In the genomic region with DNA sequence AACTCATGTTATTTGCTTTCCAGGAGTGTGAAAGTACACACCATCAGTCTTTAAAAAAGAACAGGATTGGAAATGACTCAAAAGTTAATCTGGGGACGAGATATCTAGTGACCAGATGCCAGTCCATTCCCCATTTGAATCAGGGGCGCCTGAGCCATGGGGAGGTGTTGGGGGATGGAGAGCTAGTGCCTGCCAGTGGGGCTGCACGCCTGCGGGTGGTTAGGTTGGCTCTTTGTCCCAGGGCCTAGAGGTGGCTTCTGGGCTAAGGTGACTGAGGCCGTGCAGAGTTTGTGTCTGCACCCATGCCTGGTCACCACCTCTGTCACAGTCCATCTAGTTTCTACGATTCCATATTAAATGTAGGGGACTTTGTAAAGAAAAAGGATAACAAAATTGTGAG, we compare ENCODE assay signal across 21 cellular contexts.
"Had no signal": no experiment of that assay in that cellular context is flagged by ENCODE, and none has a peak within 500 bp of the region (broad histone marks: within the 10 kb centered on the region; RNA-seq: fewer than 3 reads in every experiment).

No MANE protein-coding gene starts in this region.

- H2AFZ ChIP-seq: hepatocyte, neural progenitor cell, parathyroid adenoma had no signal

- H3K27me3 ChIP-seq: hepatocyte, left lung, neural progenitor cell, transverse colon had no signal

- H3K27ac Mint-ChIP-seq: memory B cell; mesothelial cell of epicardium; natural killer cell; neural progenitor cell; stimulated activated memory B cell treated with anti-CD40 and anti-IgM and Interleukin-4, amounts not matched to agents 10 μg/mL and 1 μg/mL and 100 μg/mL, for 72 hours; stimulated activated naive CD8-positive, alpha-beta T cell treated with anti-CD3 and anti-CD28 coated beads, Interleukin-15, Interleukin-2, amounts not matched to agents 100 ng/mL and 50 ng/mL, for 24 hours had no signal

- H3K9ac ChIP-seq: neural progenitor cell, parathyroid adenoma had no signal

- H3K4me3 Mint-ChIP-seq: memory B cell; mesothelial cell of epicardium; natural killer cell; neural progenitor cell; stimulated activated memory B cell treated with anti-CD40 and anti-IgM and Interleukin-4, amounts not matched to agents 10 μg/mL and 1 μg/mL and 100 μg/mL, for 72 hours; stimulated activated naive CD8-positive, alpha-beta T cell treated with anti-CD3 and anti-CD28 coated beads, Interleukin-15, Interleukin-2, amounts not matched to agents 100 ng/mL and 50 ng/mL, for 24 hours had no signal

- H3K27ac ChIP-seq: hepatocyte, left lung, lower lobe of right lung, neural progenitor cell, parathyroid adenoma, psoas muscle, thoracic aorta, transverse colon had no signal

- H3K4me1 ChIP-seq: left lung, neural progenitor cell, parathyroid adenoma, transverse colon had no signal

- H3K4me2 ChIP-seq: hepatocyte, neural progenitor cell had no signal

- H3K9me3 Mint-ChIP-seq: memory B cell; mesothelial cell of epicardium; natural killer cell; stimulated activated memory B cell treated with anti-CD40 and anti-IgM and Interleukin-4, amounts not matched to agents 10 μg/mL and 1 μg/mL and 100 μg/mL, for 72 hours; stimulated activated naive CD8-positive, alpha-beta T cell treated with anti-CD3 and anti-CD28 coated beads, Interleukin-15, Interleukin-2, amounts not matched to agents 100 ng/mL and 50 ng/mL, for 24 hours had no signal

- H3K4me3 ChIP-seq: hepatocyte, left lung, lower lobe of right lung, neural progenitor cell, psoas muscle, thoracic aorta, transverse colon had no signal

- H3K27me3 Mint-ChIP-seq: stimulated activated naive CD8-positive, alpha-beta T cell treated with anti-CD3 and anti-CD28 coated beads, Interleukin-15, Interleukin-2, amounts not matched to agents 100 ng/mL and 50 ng/mL, for 24 hours had no signal

- H3K36me3 ChIP-seq: left lung, lower lobe of right lung, neural progenitor cell, thoracic aorta, transverse colon had no signal

- H3K36me3 Mint-ChIP-seq: memory B cell; mesothelial cell of epicardium; natural killer cell; neural progenitor cell; stimulated activated memory B cell treated with anti-CD40 and anti-IgM and Interleukin-4, amounts not matched to agents 10 μg/mL and 1 μg/mL and 100 μg/mL, for 72 hours had no signal

- H3K4me1 Mint-ChIP-seq: memory B cell; stimulated activated memory B cell treated with anti-CD40 and anti-IgM and Interleukin-4, amounts not matched to agents 10 μg/mL and 1 μg/mL and 100 μg/mL, for 72 hours had no signal

- H3K79me2 ChIP-seq: hepatocyte, parathyroid adenoma had no signal

- DNase-seq: dermis blood vessel endothelial cell; erythroblast; foreskin melanocyte; kidney glomerular epithelial cell; left lung; lower lobe of right lung; natural killer cell; occipital lobe; psoas muscle; retina; small intestine; stimulated activated CD4-positive, alpha-beta T cell treated with anti-CD3 and anti-CD28 coated beads, Interleukin-4, amount 100 ng/mL, for 1 hour; transverse colon had no signal

- H3K9me3 ChIP-seq: left lung, lower lobe of right lung, psoas muscle, thoracic aorta, transverse colon had no signal
